Comparison of ENCODE assay signal across 1 cellular context in genomic region chr3:2635511-2635910, GRCh38.
TF ChIP-seq lines count a peak whose summit lies in the region.

No MANE protein-coding gene starts in this region.

TF ChIP-seq in WTC11, 78 proteins besides CTCF, POLR2A, EP300 and RAD21 (continued from another document):
- TF ChIP-seq AFF4 (CRISPR knock-in tag; IDR thresholded peaks at IDR 0.05; ENCODE audit: borderline replicate concordance) = no peak
- no peak for TF ChIP-seq CREM (CRISPR knock-in tag; IDR thresholded peaks at IDR 0.05)
- no peak for TF ChIP-seq OVOL2 (CRISPR knock-in tag; IDR thresholded peaks at IDR 0.05; ENCODE audit: borderline replicate concordance)
- TF ChIP-seq ARID4B (CRISPR knock-in tag; IDR thresholded peaks at IDR 0.05; ENCODE audit: borderline replicate concordance) = no peak
- no peak for TF ChIP-seq ZNF532 (CRISPR knock-in tag; IDR thresholded peaks at IDR 0.05; ENCODE audit: borderline replicate concordance)
- TF ChIP-seq NR3C1 (CRISPR knock-in tag; conservative IDR thresholded peaks at IDR 0.05; ENCODE audit: low read depth) = no peak
- TF ChIP-seq ZBTB43 (CRISPR knock-in tag; IDR thresholded peaks at IDR 0.05) = no peak
- TF ChIP-seq USF2 (CRISPR knock-in tag; IDR thresholded peaks at IDR 0.05) = no peak
- no peak for TF ChIP-seq CREB1 (CRISPR knock-in tag; IDR thresholded peaks at IDR 0.05)
- TF ChIP-seq CDX4 (CRISPR knock-in tag; IDR thresholded peaks at IDR 0.05; ENCODE audit: borderline replicate concordance) = no peak
- TF ChIP-seq ATF1 (CRISPR knock-in tag; IDR thresholded peaks at IDR 0.05) = no peak
- no peak for TF ChIP-seq SMAD3 (CRISPR knock-in tag; IDR thresholded peaks at IDR 0.05; ENCODE audit: borderline replicate concordance)
TF ChIP-seq in WTC11: peak in this region for 0.
